In genomic region chr7:75779035-75779434, GRCh38 we compare ENCODE assay signal across 1 cellular context.
TF ChIP-seq lines count a peak whose summit lies in the region.

No MANE protein-coding gene starts in this region.

TF ChIP-seq in HEK293, 187 proteins besides CTCF, POLR2A, EP300 and RAD21:
- peak; percentile 33; the same call in 1 of the 2 replicates for TF ChIP-seq GLIS1 (tag by site-specific recombination; IDR thresholded peaks at IDR 0.05)
- peak; percentile 18; the same call in 1 of the 2 replicates for TF ChIP-seq KLF1 (tag by site-specific recombination; IDR thresholded peaks at IDR 0.05)
